In genomic region chr9:128160603-128160987, GRCh38 we compare ENCODE assay signal across 1 cellular context.
TF ChIP-seq lines count a peak whose summit lies in the region.

No MANE protein-coding gene starts in this region.

TF ChIP-seq in WTC11, 78 proteins besides CTCF, POLR2A, EP300 and RAD21 (continued from another document):
- TF ChIP-seq AR (CRISPR knock-in tag; IDR thresholded peaks at IDR 0.05), result 0 out of 2 replicates have a peak, but pooled peaks have one; percentile 38
